Comparison of ENCODE assay signal across 9 cellular contexts in genomic region chr5:73519531-73520283, GRCh38. TPM values are rescaled to one million over a fixed set of nuclear protein-coding genes. Genes with fewer than 3 reads are reported as not detected.
DNase-seq lines count a peak whose midpoint lies in the region; TF ChIP-seq lines count a peak whose summit lies in the region.
"Had no signal": no experiment of that assay in that cellular context is flagged by ENCODE, and none has a peak within 500 bp of the region (broad histone marks: within the 10 kb centered on the region; RNA-seq: fewer than 3 reads in every experiment).

No MANE protein-coding gene starts in this region.

- H3F3A ChIP-seq in Loucy (ENCODE audit: low read depth), result no peaks in the 10 kb centered on the region

- peak overlapping the region; percentile 26 for H2AFZ ChIP-seq in Loucy (ENCODE audit: low read length)

- H3K79me2 ChIP-seq in Loucy (ENCODE audit: insufficient read depth, low read length), result no peaks in the 10 kb centered on the region

- no peaks in the 10 kb centered on the region for H4K20me1 ChIP-seq in Loucy (ENCODE audit: insufficient read depth, low read length, poor library complexity, severe bottlenecking)

- H3K4me2 ChIP-seq in Loucy (ENCODE audit: low read depth, low read length, poor library complexity, severe bottlenecking), result no peak overlapping the region

- H3K27ac ChIP-seq in RWPE1, result no peak overlapping the region
- no peak overlapping the region for H3K27ac ChIP-seq in tibial artery
- H3K27ac ChIP-seq: skin epidermis had no signal

- CTCF ChIA-PET in RWPE1 (lab: Yijun Ruan, JAX), result interaction anchor here (0.5 to 3.0 kb wide), 9 partner anchors 11 to 664 kb away, joined by 3 to 12 read pairs (median 3); no protein-coding TSS in a partner anchor

- H3K9ac ChIP-seq in Loucy (ENCODE audit: low read depth, low read length, poor library complexity, severe bottlenecking), result no peak overlapping the region

- H3K9me3 ChIP-seq in Loucy (ENCODE audit: insufficient read depth, low read depth, low read length), result no peaks in the 10 kb centered on the region
- no peaks in the 10 kb centered on the region for H3K9me3 ChIP-seq in tibial artery

- H3K4me3 ChIP-seq in H7 (ENCODE audit: insufficient read depth, low read depth, low read length), result no peak overlapping the region
- no peak overlapping the region for H3K4me3 ChIP-seq in Loucy (ENCODE audit: low read length, poor library complexity, severe bottlenecking)
- H3K4me3 ChIP-seq in fibroblast of villous mesenchyme (ENCODE audit: low read depth, low read length), result no peak overlapping the region
- no peak overlapping the region for H3K4me3 ChIP-seq in tibial artery
- H3K4me3 ChIP-seq: skin epidermis had no signal

- POLR2A ChIA-PET in RWPE1 (lab: Yijun Ruan, JAX; ENCODE audit: low non-redundant PET), result no interaction called here

- intact Hi-C loops in tibial artery (cut with DNase I; ENCODE audit: low total_unique reads), result loop anchor here (2.0 kb wide), 1 partner anchor 17 kb away; no protein-coding TSS in a partner anchor

- TF ChIP-seq CTCF in Loucy (conservative IDR thresholded peaks at IDR 0.05; ENCODE audit: low read length) (peak; percentile 80), RWPE1 (conservative IDR thresholded peaks at IDR 0.05; ENCODE audit: low read depth) (peak; percentile 94), fibroblast of villous mesenchyme (IDR thresholded peaks at IDR 0.05; ENCODE audit: insufficient read depth, low read depth, low read length) (peak; percentile 88), tibial artery (IDR thresholded peaks at IDR 0.05) (peak; percentile 72 to 74)

- H3K27me3 ChIP-seq in H7 (ENCODE audit: control insufficient read depth, insufficient read depth, low read length) (no peaks in the 10 kb centered on the region), Loucy (ENCODE audit: insufficient read depth, low read length, poor library complexity, severe bottlenecking) (no peaks in the 10 kb centered on the region), tibial artery (no peaks in the 10 kb centered on the region)

- DNase-seq in GDM1 (lab: John Stamatoyannopoulos, UW) (peak; percentile 68), H7 (peak; percentile 75), RWPE1 (ENCODE audit: low spot score) (peak; percentile 93), activated T-helper 1 cell treated with Interleukin-2 at 50 U/mL for 16 hours (ENCODE audit: low read depth) (peak; percentile 39), fibroblast of villous mesenchyme (ENCODE audit: low read depth) (peak; percentile 80), occipital lobe (lab: John Stamatoyannopoulos, UW) (peak; percentile 12), tibial artery (peak in 1 of 2 donors; percentile 64)

- H3K36me3 ChIP-seq in H7 (replicated peaks; ENCODE audit: control insufficient read depth, insufficient read depth, low read length) (no peaks in the 10 kb centered on the region), Loucy (ENCODE audit: insufficient read depth, low read length) (no peaks in the 10 kb centered on the region), tibial artery (no peaks in the 10 kb centered on the region)

- no peaks in the 10 kb centered on the region for H3K9me2 ChIP-seq in Loucy (replicated peaks; ENCODE audit: low read depth, low read length)

- H3K4me1 ChIP-seq in Loucy (ENCODE audit: insufficient read depth, low read length, poor library complexity, severe bottlenecking), result no peaks in the 10 kb centered on the region
- H3K4me1 ChIP-seq in tibial artery, result peaks cover 0 to 31% (median 3%) of the 10 kb centered on the region in 4 donors

RNA-seq across cellular contexts. Expression of gene BTF3, which starts 21.5 kb away (rescaled TPM):
- total RNA-seq in H7 (2014; rRNA removed; shearing (Covaris generic)), result 347 and 420 TPM in 2 replicates
- total RNA-seq in fibroblast of villous mesenchyme (216 and 232 TPM in 2 replicates), occipital lobe (191 TPM)

RNA-seq across cellular contexts. Expression of gene ANKRA2, which starts 45.7 kb away (rescaled TPM):
- 16.2 and 28.2 TPM in 2 replicates for total RNA-seq in H7 (2014; rRNA removed; shearing (Covaris generic))
- total RNA-seq in fibroblast of villous mesenchyme (14.5 and 19.9 TPM in 2 replicates), occipital lobe (56.1 TPM)

RNA-seq across cellular contexts. Expression of gene UTP15, which starts 45.8 kb away (rescaled TPM):
- 24.6 and 38.7 TPM in 2 replicates for total RNA-seq in H7 (2014; rRNA removed; shearing (Covaris generic))
- total RNA-seq in fibroblast of villous mesenchyme (30.3 and 30.7 TPM in 2 replicates), occipital lobe (33.7 TPM)
